ENCODE assay signal across 19 cellular contexts in the genomic region with DNA sequence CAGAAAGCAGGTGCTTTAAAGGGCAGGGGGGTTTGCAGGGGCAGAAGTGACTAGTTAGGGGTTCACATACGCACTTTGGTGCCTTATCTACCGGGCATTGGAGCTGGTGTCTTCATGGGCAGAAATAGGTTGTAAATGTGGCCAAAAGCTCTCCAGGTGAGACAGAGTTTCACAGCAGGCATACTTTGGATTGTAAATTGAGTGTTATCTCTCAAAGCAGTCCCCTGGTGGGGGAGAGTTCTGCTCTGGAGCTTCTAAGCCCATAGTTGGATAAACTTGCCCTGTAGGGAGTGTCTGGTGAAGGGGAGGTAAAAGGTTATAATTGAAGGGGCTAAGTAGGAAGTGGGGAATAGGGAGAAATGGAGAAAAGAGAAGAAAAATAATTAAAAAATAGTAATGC. TPM values are rescaled to one million over a fixed set of nuclear protein-coding genes. Genes with fewer than 3 reads are reported as not detected.
DNase-seq lines count a peak whose midpoint lies in the region; ATAC-seq, FAIRE-seq and TF ChIP-seq lines count a peak whose summit lies in the region.
"Had no signal": no experiment of that assay in that cellular context is flagged by ENCODE, and none has a peak within 500 bp of the region (broad histone marks: within the 10 kb centered on the region; RNA-seq: fewer than 3 reads in every experiment).

No MANE protein-coding gene starts in this region.

- H3K9me3 Mint-ChIP-seq in WTC11: no peaks in the 10 kb centered on the region
- H3K9me3 Mint-ChIP-seq: CD4-positive, alpha-beta T cell had no signal

- H3K4me1 Mint-ChIP-seq in WTC11: peaks cover 30% of the 10 kb centered on the region

- ATAC-seq in WTC11 (peak; percentile 89), GM18498 (IDR thresholded peaks at IDR 0.05; ENCODE audit: unreplicated experiment) (no peak), GM21367 (IDR thresholded peaks at IDR 0.05; ENCODE audit: unreplicated experiment) (no peak)
- ATAC-seq: A549, HCT116, K562 had no signal

- no peak for TF ChIP-seq CTCF in WTC11 (IDR thresholded peaks at IDR 0.05)

- POLR2A ChIA-PET in WTC11 (lab: Charles Lee): no interaction called here

- H3K27me3 Mint-ChIP-seq in WTC11 (ENCODE audit: low read depth): peaks cover 56% of the 10 kb centered on the region

- DNase-seq in ELF-1 (ENCODE audit: low read depth, low spot score) (peak; percentile 29), WTC11 (ENCODE audit: low spot score) (no peak), iPS DF 4.7 (ENCODE audit: extremely low read depth, low spot score) (peak; percentile 38), urothelium cell line (ENCODE audit: low spot score) (no peak)
- no peak for DNase-seq in activated CD4-positive, alpha-beta T cell treated with anti-CD3 and anti-CD28 coated beads for 4 hours
- DNase-seq: AML-193; Caco-2; CD4-positive, alpha-beta T cell; DMS79; GF-D8; IMR-90 had no signal

- peak; percentile 17 for FAIRE-seq in urothelium cell line (lab: Jason Lieb, UNC)
- FAIRE-seq: A549, D721Med, H54, HTR-8/SVneo, K562 had no signal

- no peak overlapping the region for H3K27ac Mint-ChIP-seq in WTC11
- H3K27ac Mint-ChIP-seq: CD4-positive, alpha-beta T cell had no signal

- H3K36me3 Mint-ChIP-seq in WTC11: no peaks in the 10 kb centered on the region

- H3K4me3 Mint-ChIP-seq in WTC11: no peak overlapping the region
- H3K4me3 Mint-ChIP-seq: CD4-positive, alpha-beta T cell had no signal

- CTCF ChIA-PET in WTC11 (lab: Charles Lee): interaction anchor here (0.6 to 2.0 kb wide), 5 partner anchors 20 to 1166 kb away, joined by 3 to 7 read pairs (median 4); no protein-coding TSS in a partner anchor

TF ChIP-seq in WTC11, 78 proteins besides CTCF, POLR2A, EP300 and RAD21:
- no peak for TF ChIP-seq CREB1 (CRISPR knock-in tag; IDR thresholded peaks at IDR 0.05)
- TF ChIP-seq ZNF423 (CRISPR knock-in tag; IDR thresholded peaks at IDR 0.05): peak; percentile 78; the same call in 1 of the 2 replicates

RNA-seq across cellular contexts. Expression of gene COL4A3, which starts 43.1 kb away (rescaled TPM):
- total RNA-seq in WTC11 (2021): 0.53 to 1.1 TPM (median 0.90 TPM) in 3 replicates
- total RNA-seq: CD4-positive, alpha-beta T cell; IMR-90; K562 had no signal

RNA-seq across cellular contexts. Expression of gene COL4A4, which starts 43.6 kb away (rescaled TPM):
- total RNA-seq in WTC11 (2021): 1.9 to 3.1 TPM (median 1.9 TPM) in 3 replicates
- total RNA-seq: CD4-positive, alpha-beta T cell; IMR-90; K562 had no signal

Comparison
In these comparisons a context has a peak if more than half of its experiments do, and no peak if none do; other contexts are left out.
1. DNase-seq: peak in ELF-1 (single experiment) and iPS DF 4.7 (single experiment); none in WTC11 (single experiment), urothelium cell line (single experiment) and activated CD4-positive, alpha-beta T cell treated with anti-CD3 and anti-CD28 coated beads for 4 hours (0 of 2).